ENCODE assay signal across 10 cellular contexts in genomic region chr6:107418118-107418517, GRCh38. TPM values are rescaled to one million over a fixed set of nuclear protein-coding genes. Genes with fewer than 3 reads are reported as not detected.
DNase-seq lines count a peak whose midpoint lies in the region; ATAC-seq and TF ChIP-seq lines count a peak whose summit lies in the region.
"Had no signal": no experiment of that assay in that cellular context is flagged by ENCODE, and none has a peak within 500 bp of the region (broad histone marks: within the 10 kb centered on the region; RNA-seq: fewer than 3 reads in every experiment).

No MANE protein-coding gene starts in this region.

- TF ChIP-seq CTCF in GM12874 (IDR thresholded peaks at IDR 0.05; ENCODE audit: insufficient read depth, low read depth, low read length) (peak; percentile 66), brain microvascular endothelial cell (IDR thresholded peaks at IDR 0.05; ENCODE audit: low read depth, low read length, missing control alignments) (peak; percentile 68), neural crest cell (conservative IDR thresholded peaks at IDR 0.05) (peak; percentile 42), upper lobe of left lung (IDR thresholded peaks at IDR 0.05) (no peak)

- no peak overlapping the region for H3K27ac Mint-ChIP-seq in neural crest cell (ENCODE audit: unreplicated experiment)
- H3K27ac Mint-ChIP-seq: activated T-helper 1 cell treated with anti-CD3 and anti-CD28 coated beads, Interleukin-12 subunit alpha, Interleukin-12 subunit beta, Interleukin-2, Interleukin-4 antibody, amounts not matched to agents 30 ng/mL and 10 ng/mL and 1 ng/mL, durations not matched to agents 14 hours and 24 hours and 36 hours had no signal

- H3K4me3 ChIP-seq in brain microvascular endothelial cell (ENCODE audit: low read depth, low read length): no peak overlapping the region
- no peak overlapping the region for H3K4me3 ChIP-seq in upper lobe of left lung

- 100% methylated on average over 1 of the region's 1 CpG for WGBS in upper lobe of left lung, 2 donors

- no peak for ATAC-seq in HG02642 (IDR thresholded peaks at IDR 0.05; ENCODE audit: poor library complexity, unreplicated experiment)
- no peak for ATAC-seq in Right ventricle myocardium superior (ENCODE audit: poor library complexity)
- no peak for ATAC-seq in upper lobe of left lung (ENCODE audit: low FRiP score in 2 of 2)

- no peaks in the 10 kb centered on the region for H3K36me3 ChIP-seq in brain microvascular endothelial cell (replicated peaks)
- no peaks in the 10 kb centered on the region for H3K36me3 ChIP-seq in upper lobe of left lung

- intact Hi-C loops in Right ventricle myocardium superior (cut with DNase I): no loop called here

- DNase-seq in M059J (ENCODE audit: low read depth) (peak; percentile 33), brain microvascular endothelial cell (peak; percentile 31), neural crest cell (ENCODE audit: low read depth, low spot score) (no peak), T1000 (lab: John Stamatoyannopoulos, UW) (no peak), Right ventricle myocardium superior (no peak), upper lobe of left lung (no peak)
- DNase-seq: stimulated activated CD4-positive, alpha-beta T cell treated with anti-CD3 and anti-CD28 coated beads, Interleukin-12 subunit alpha, Interleukin-12 subunit beta, amount 100 ng/mL, for 4 hours had no signal

- no peaks in the 10 kb centered on the region for H3K4me1 Mint-ChIP-seq in neural crest cell

- no peaks in the 10 kb centered on the region for H3K27me3 ChIP-seq in brain microvascular endothelial cell (replicated peaks)
- no peaks in the 10 kb centered on the region for H3K27me3 ChIP-seq in upper lobe of left lung

- in situ Hi-C loops in brain microvascular endothelial cell (cut with HindIII; ENCODE audit: low pct_ligation_motif_present, low sequenced_read_pairs): no loop called here

- no peak for TF ChIP-seq EP300 in upper lobe of left lung (IDR thresholded peaks at IDR 0.05)

- H3K9me3 Mint-ChIP-seq in neural crest cell: no peaks in the 10 kb centered on the region
- H3K9me3 Mint-ChIP-seq: activated T-helper 1 cell treated with anti-CD3 and anti-CD28 coated beads, Interleukin-12 subunit alpha, Interleukin-12 subunit beta, Interleukin-2, Interleukin-4 antibody, amounts not matched to agents 30 ng/mL and 10 ng/mL and 1 ng/mL, durations not matched to agents 14 hours and 24 hours and 36 hours had no signal

- no peaks in the 10 kb centered on the region for H3K9me3 ChIP-seq in upper lobe of left lung

- no peak for TF ChIP-seq POLR2A in upper lobe of left lung (IDR thresholded peaks at IDR 0.05)

- H3K4me3 Mint-ChIP-seq in neural crest cell: no peak overlapping the region
- H3K4me3 Mint-ChIP-seq: activated T-helper 1 cell treated with anti-CD3 and anti-CD28 coated beads, Interleukin-12 subunit alpha, Interleukin-12 subunit beta, Interleukin-2, Interleukin-4 antibody, amounts not matched to agents 30 ng/mL and 10 ng/mL and 1 ng/mL, durations not matched to agents 14 hours and 24 hours and 36 hours had no signal

- H3K36me3 Mint-ChIP-seq in neural crest cell (ENCODE audit: low read depth): peaks cover 2% of the 10 kb centered on the region

- peaks cover 7 to 12% (median 8%) of the 10 kb centered on the region in 4 donors for H3K4me1 ChIP-seq in upper lobe of left lung

- H3K27me3 Mint-ChIP-seq in neural crest cell (ENCODE audit: low read depth): no peaks in the 10 kb centered on the region

- H3K27ac ChIP-seq in brain microvascular endothelial cell (no peak overlapping the region), upper lobe of left lung (no peak overlapping the region)

RNA-seq across cellular contexts. Expression of gene PDSS2, which starts 41.2 kb away (rescaled TPM):
- 17.2 and 18.9 TPM in 2 replicates for total RNA-seq in M059J (2014; rRNA removed; shearing (Covaris generic))
- total RNA-seq in neural crest cell (12.1 and 14.9 TPM in 2 replicates), Right ventricle myocardium superior (15.6 TPM), upper lobe of left lung (10 to 100 TPM in 5 of 6 donors, 1 to 10 TPM in 1; 5.1 to 20.9 (median 15.0) TPM)

Comparison
In these comparisons a context has a peak if more than half of its experiments do, and no peak if none do; other contexts are left out.
1. CTCF ChIP-seq: peak in GM12874 (single experiment), brain microvascular endothelial cell (single experiment) and neural crest cell (single experiment); none in upper lobe of left lung (0 of 6).
2. DNase-seq: peak in M059J (single experiment) and brain microvascular endothelial cell (single experiment); none in neural crest cell (single experiment), T1000 (single experiment), Right ventricle myocardium superior (single experiment) and upper lobe of left lung (0 of 2).